1 cellular context compared by ENCODE assay signal in genomic region chr16:83338941-83339340, GRCh38.
TF ChIP-seq lines count a peak whose summit lies in the region.

No MANE protein-coding gene starts in this region.

TF ChIP-seq in SK-N-SH treated with all-trans-retinoic acid at 6 μM for 48 hours, 23 proteins besides CTCF, POLR2A, EP300 and RAD21 (continued from another document):
- TF ChIP-seq CSRNP3 (CRISPR knock-in tag; IDR thresholded peaks at IDR 0.05) = no peak
